Comparison of ENCODE assay signal across 18 cellular contexts in genomic region chr13:68176486-68176885, GRCh38.
DNase-seq lines count a peak whose midpoint lies in the region; ATAC-seq, FAIRE-seq and TF ChIP-seq lines count a peak whose summit lies in the region.
"Had no signal": no experiment of that assay in that cellular context is flagged by ENCODE, and none has a peak within 500 bp of the region (broad histone marks: within the 10 kb centered on the region; RNA-seq: fewer than 3 reads in every experiment).

No MANE protein-coding gene starts in this region.

- POLR2A ChIA-PET in WTC11 (lab: Charles Lee) = no interaction called here

- peak; percentile 87 for FAIRE-seq in RCC 7860 (lab: Jason Lieb, UNC)
- FAIRE-seq: H1 had no signal

- H3K9me3 ChIP-seq in T-helper 17 cell (ENCODE audit: control insufficient read depth, low read length, poor library complexity, severe bottlenecking) = no peaks in the 10 kb centered on the region
- H3K9me3 ChIP-seq: uterus had no signal

- H3K4me3 Mint-ChIP-seq in mesothelial cell of epicardium = no peak overlapping the region
- H3K4me3 Mint-ChIP-seq in T-helper 17 cell = no peak overlapping the region
- no peak overlapping the region for H3K4me3 Mint-ChIP-seq in WTC11
- H3K4me3 Mint-ChIP-seq: activated CD8-positive, alpha-beta memory T cell treated with anti-CD3 and anti-CD28 coated beads, Interleukin-2, amount 10 ng/mL, durations not matched to agents 7 days and 5 days; activated naive CD4-positive, alpha-beta T cell treated with anti-CD3 and anti-CD28 coated beads, Interleukin-2, amount 50 U/mL, for 24 hours; memory B cell had no signal

- H3K4me3 ChIP-seq in AG10803 (ENCODE audit: low read length) = no peak overlapping the region
- H3K4me3 ChIP-seq: dorsolateral prefrontal cortex, uterus had no signal

- CTCF ChIA-PET in WTC11 (lab: Charles Lee) = no interaction called here

- ATAC-seq in T-helper 17 cell (no peak), WTC11 (no peak)
- ATAC-seq: activated CD8-positive, alpha-beta memory T cell treated with anti-CD3 and anti-CD28 coated beads, Interleukin-2, amount 10 ng/mL, durations not matched to agents 7 days and 5 days; Right ventricle myocardium inferior had no signal

- H3K27me3 Mint-ChIP-seq in mesothelial cell of epicardium (ENCODE audit: low read depth) = no peaks in the 10 kb centered on the region
- H3K27me3 Mint-ChIP-seq in T-helper 17 cell = no peaks in the 10 kb centered on the region
- no peaks in the 10 kb centered on the region for H3K27me3 Mint-ChIP-seq in WTC11 (ENCODE audit: low read depth)
- H3K27me3 Mint-ChIP-seq: activated CD8-positive, alpha-beta memory T cell treated with anti-CD3 and anti-CD28 coated beads, Interleukin-2, amount 10 ng/mL, durations not matched to agents 7 days and 5 days; activated naive CD4-positive, alpha-beta T cell treated with anti-CD3 and anti-CD28 coated beads, Interleukin-2, amount 50 U/mL, for 24 hours; memory B cell had no signal

- H3K4me1 Mint-ChIP-seq in mesothelial cell of epicardium (peaks cover 18% of the 10 kb centered on the region), T-helper 17 cell (no peaks in the 10 kb centered on the region), WTC11 (no peaks in the 10 kb centered on the region)
- H3K4me1 Mint-ChIP-seq: activated CD8-positive, alpha-beta memory T cell treated with anti-CD3 and anti-CD28 coated beads, Interleukin-2, amount 10 ng/mL, durations not matched to agents 7 days and 5 days; activated naive CD4-positive, alpha-beta T cell treated with anti-CD3 and anti-CD28 coated beads, Interleukin-2, amount 50 U/mL, for 24 hours; memory B cell had no signal

- TF ChIP-seq CTCF in AG10803 (conservative IDR thresholded peaks at IDR 0.05; ENCODE audit: low read length) (no peak), mesothelial cell of epicardium (IDR thresholded peaks at IDR 0.05; ENCODE audit: unreplicated experiment) (no peak), WTC11 (IDR thresholded peaks at IDR 0.05) (no peak)

- peaks cover 15% of the 10 kb centered on the region for H3K36me3 Mint-ChIP-seq in mesothelial cell of epicardium
- H3K36me3 Mint-ChIP-seq in T-helper 17 cell (ENCODE audit: low read depth) = no peaks in the 10 kb centered on the region
- peaks cover 6% of the 10 kb centered on the region; the same call in 1 of the 2 replicates for H3K36me3 Mint-ChIP-seq in WTC11
- H3K36me3 Mint-ChIP-seq: activated CD8-positive, alpha-beta memory T cell treated with anti-CD3 and anti-CD28 coated beads, Interleukin-2, amount 10 ng/mL, durations not matched to agents 7 days and 5 days; activated naive CD4-positive, alpha-beta T cell treated with anti-CD3 and anti-CD28 coated beads, Interleukin-2, amount 50 U/mL, for 24 hours; memory B cell had no signal

- H3K9me3 Mint-ChIP-seq in mesothelial cell of epicardium (peaks cover 26% of the 10 kb centered on the region), WTC11 (peaks cover 34% of the 10 kb centered on the region)

- DNase-seq in AG10803 (ENCODE audit: low read depth) = peak; percentile 1
- DNase-seq in RCC 7860 (ENCODE audit: low spot score) = peak; percentile 68
- peak; percentile 55 for DNase-seq in epidermal melanocyte (ENCODE audit: insufficient read length, low spot score)
- no peak for DNase-seq in mesothelial cell of epicardium (ENCODE audit: low spot score in 2 of 2, unreplicated experiment in 2 of 2)
- no peak for DNase-seq in T1000 (lab: John Stamatoyannopoulos, UW)
- DNase-seq in NCI-H2107 (lab: John Stamatoyannopoulos, UW) = no peak
- DNase-seq in T-helper 17 cell = no peak
- DNase-seq in WTC11 (ENCODE audit: low spot score) = no peak
- DNase-seq: activated CD8-positive, alpha-beta memory T cell treated with anti-CD3 and anti-CD28 coated beads, Interleukin-2, amount 10 ng/mL, durations not matched to agents 7 days and 5 days; dorsolateral prefrontal cortex; NCI-H1092; NCI-H748 treated with DMSO at 0.1 percent for 48 hours; stimulated activated CD4-positive, alpha-beta T cell treated with anti-CD3 and anti-CD28 coated beads, Interleukin-1b, Interleukin-23, amount 100 ng/mL, for 48 hours; uterus had no signal

- H3K27ac Mint-ChIP-seq in mesothelial cell of epicardium (peak overlapping the region; percentile 44), T-helper 17 cell (no peak overlapping the region), WTC11 (no peak overlapping the region)
- H3K27ac Mint-ChIP-seq: activated CD8-positive, alpha-beta memory T cell treated with anti-CD3 and anti-CD28 coated beads, Interleukin-2, amount 10 ng/mL, durations not matched to agents 7 days and 5 days; activated naive CD4-positive, alpha-beta T cell treated with anti-CD3 and anti-CD28 coated beads, Interleukin-2, amount 50 U/mL, for 24 hours; memory B cell had no signal

TF ChIP-seq in WTC11, 78 proteins besides CTCF, POLR2A, EP300 and RAD21:
- TF ChIP-seq PREB (CRISPR knock-in tag; IDR thresholded peaks at IDR 0.05; ENCODE audit: borderline replicate concordance) (no peak), ERG (CRISPR knock-in tag; IDR thresholded peaks at IDR 0.05) (no peak), SP1 (CRISPR knock-in tag; conservative IDR thresholded peaks at IDR 0.05) (no peak), GRHL2 (CRISPR knock-in tag; IDR thresholded peaks at IDR 0.05; ENCODE audit: insufficient replicate concordance, severe bottlenecking) (no peak), JAZF1 (CRISPR knock-in tag; IDR thresholded peaks at IDR 0.05) (no peak)
- TF ChIP-seq, protein P1, sequence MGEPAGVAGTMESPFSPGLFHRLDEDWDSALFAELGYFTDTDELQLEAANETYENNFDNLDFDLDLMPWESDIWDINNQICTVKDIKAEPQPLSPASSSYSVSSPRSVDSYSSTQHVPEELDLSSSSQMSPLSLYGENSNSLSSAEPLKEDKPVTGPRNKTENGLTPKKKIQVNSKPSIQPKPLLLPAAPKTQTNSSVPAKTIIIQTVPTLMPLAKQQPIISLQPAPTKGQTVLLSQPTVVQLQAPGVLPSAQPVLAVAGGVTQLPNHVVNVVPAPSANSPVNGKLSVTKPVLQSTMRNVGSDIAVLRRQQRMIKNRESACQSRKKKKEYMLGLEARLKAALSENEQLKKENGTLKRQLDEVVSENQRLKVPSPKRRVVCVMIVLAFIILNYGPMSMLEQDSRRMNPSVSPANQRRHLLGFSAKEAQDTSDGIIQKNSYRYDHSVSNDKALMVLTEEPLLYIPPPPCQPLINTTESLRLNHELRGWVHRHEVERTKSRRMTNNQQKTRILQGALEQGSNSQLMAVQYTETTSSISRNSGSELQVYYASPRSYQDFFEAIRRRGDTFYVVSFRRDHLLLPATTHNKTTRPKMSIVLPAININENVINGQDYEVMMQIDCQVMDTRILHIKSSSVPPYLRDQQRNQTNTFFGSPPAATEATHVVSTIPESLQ (CRISPR knock-in tag; IDR thresholded peaks at IDR 0.05) = no peak

Comparison
In these comparisons a context has a peak if more than half of its experiments do, and no peak if none do; other contexts are left out.
1. DNase-seq: peak in AG10803 (single experiment), RCC 7860 (single experiment) and epidermal melanocyte (single experiment); none in mesothelial cell of epicardium (0 of 2), T1000 (single experiment), NCI-H2107 (single experiment), T-helper 17 cell (0 of 3) and WTC11 (single experiment).